In the genomic region with DNA sequence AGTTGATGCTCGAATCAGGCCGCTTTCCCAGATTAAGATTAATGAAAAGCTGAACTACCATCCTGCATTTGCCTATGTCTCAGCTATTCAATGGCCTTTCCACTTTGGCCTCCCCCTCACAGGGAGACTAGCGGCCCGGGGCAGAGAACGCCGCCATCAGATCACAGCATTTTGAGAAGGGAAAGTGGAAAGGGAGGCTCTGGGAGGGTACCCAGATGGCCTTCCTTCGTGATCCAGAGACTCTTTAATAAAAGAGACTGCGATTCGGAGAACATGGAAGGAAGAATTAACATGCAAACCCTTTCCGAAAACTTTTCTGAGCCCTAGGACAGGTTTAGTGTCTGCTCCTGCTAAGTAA, we compare ENCODE assay signal across 7 cellular contexts. TPM values are rescaled to one million over a fixed set of nuclear protein-coding genes. Genes with fewer than 3 reads are reported as not detected.
DNase-seq lines count a peak whose midpoint lies in the region; ATAC-seq and TF ChIP-seq lines count a peak whose summit lies in the region.

No MANE protein-coding gene starts in this region.

- no peak for TF ChIP-seq EP300 in suprapubic skin (IDR thresholded peaks at IDR 0.05)

- H3K27me3 Mint-ChIP-seq in IgD-negative memory B cell: no peaks in the 10 kb centered on the region

- no peaks in the 10 kb centered on the region for H3K9me3 Mint-ChIP-seq in IgD-negative memory B cell

- H3K4me1 Mint-ChIP-seq in IgD-negative memory B cell: peaks cover 38 to 49% (median 41%) of the 10 kb centered on the region in 3 donors

- H3K4me1 ChIP-seq in suprapubic skin: peaks cover 21% of the 10 kb centered on the region

- no peaks in the 10 kb centered on the region for H3K9me3 ChIP-seq in suprapubic skin

- peak overlapping the region; percentile 95 to 99 (median 98) for H3K4me3 Mint-ChIP-seq in IgD-negative memory B cell

- 6 to 9% (median 7%) methylated on average over 10 of the region's 10 CpGs for WGBS in adipose tissue, 3 donors
- 12% methylated on average over 10 of the region's 10 CpGs for WGBS in suprapubic skin

- peaks cover 6% of the 10 kb centered on the region for H3K27me3 ChIP-seq in suprapubic skin

- no peak for DNase-seq in left lobe of liver (ENCODE audit: low spot score)
- no peak for DNase-seq in suprapubic skin (ENCODE audit: low spot score in 2 of 2)
- no peak for DNase-seq in kidney tubule cell (ENCODE audit: low spot score)
- DNase-seq in NCI-H446 (lab: John Stamatoyannopoulos, UW): no peak
- DNase-seq in COR-L47 (lab: John Stamatoyannopoulos, UW): no peak

- H3K36me3 ChIP-seq in suprapubic skin: no peaks in the 10 kb centered on the region

- peak overlapping the region; percentile 90 for H3K4me3 ChIP-seq in suprapubic skin

- H3K27ac ChIP-seq in adipose tissue (ENCODE audit: low read depth, low read length) (peak overlapping the region; percentile 32), suprapubic skin (peak overlapping the region; percentile 76)

- H3K27ac Mint-ChIP-seq in IgD-negative memory B cell: peak overlapping the region; percentile 87 to 96 (median 96)

- peak; percentile 18 for ATAC-seq in left lobe of liver

- peaks cover 1% of the 10 kb centered on the region for H3K36me3 Mint-ChIP-seq in IgD-negative memory B cell

- TF ChIP-seq POLR2A in suprapubic skin (IDR thresholded peaks at IDR 0.05): no peak

- no peak for TF ChIP-seq CTCF in suprapubic skin (IDR thresholded peaks at IDR 0.05)

RNA-seq across cellular contexts. Expression of a gene that starts 0.5 kb away (rescaled TPM):
- 84.4 TPM for polyA plus RNA-seq in IgD-negative memory B cell
- polyA plus RNA-seq in adipose tissue: 10 to 100 TPM; 36.0 to 82.0 (median 51.8) TPM
- 26.6 TPM for total RNA-seq in left lobe of liver
- total RNA-seq in suprapubic skin: 10 to 100 TPM; 43.6 to 59.0 (median 48.6) TPM

RNA-seq across cellular contexts. Expression of a gene that starts 42.2 kb away (rescaled TPM):
- 1.2 TPM for polyA plus RNA-seq in IgD-negative memory B cell
- under 1 TPM; 0.21 to 0.52 (median 0.22) TPM for polyA plus RNA-seq in adipose tissue
- total RNA-seq in left lobe of liver: not detected
- total RNA-seq in suprapubic skin: under 1 TPM in 2 of 4 donors, not detected in 2; 0.24 to 0.57 TPM

RNA-seq across cellular contexts. Expression of a gene that starts 51.4 kb away (rescaled TPM):
- polyA plus RNA-seq in IgD-negative memory B cell (23.3 TPM), adipose tissue (10 to 100 TPM; 14.8 to 20.5 (median 15.1) TPM)
- total RNA-seq in left lobe of liver (9.8 TPM), suprapubic skin (10 to 100 TPM; 35.4 to 63.1 (median 49.7) TPM)

RNA-seq across cellular contexts. Expression of a gene that starts 58.0 kb away (rescaled TPM):
- 5.5 TPM for polyA plus RNA-seq in IgD-negative memory B cell
- polyA plus RNA-seq in adipose tissue: 10 to 100 TPM; 27.3 to 49.6 (median 45.2) TPM
- 13.7 TPM for total RNA-seq in left lobe of liver
- total RNA-seq in suprapubic skin: 10 to 100 TPM; 23.7 to 67.6 (median 31.5) TPM
